9 cellular contexts compared by ENCODE assay signal in genomic region chr17:72602517-72603345, GRCh38.
DNase-seq lines count a peak whose midpoint lies in the region; ATAC-seq and TF ChIP-seq lines count a peak whose summit lies in the region.
"Had no signal": no experiment of that assay in that cellular context is flagged by ENCODE, and none has a peak within 500 bp of the region (broad histone marks: within the 10 kb centered on the region; RNA-seq: fewer than 3 reads in every experiment).

No MANE protein-coding gene starts in this region.

- no peak for ATAC-seq in GM19023 (IDR thresholded peaks at IDR 0.05; ENCODE audit: unreplicated experiment)

- peak; percentile 57 for TF ChIP-seq CTCF in epithelial cell of proximal tubule (conservative IDR thresholded peaks at IDR 0.05; ENCODE audit: low read depth, low read length)

- H3K4me3 ChIP-seq in epithelial cell of proximal tubule (ENCODE audit: low read depth, low read length), result peak overlapping the region; percentile 27

- peak; percentile 25 for DNase-seq in DMS153 (lab: John Stamatoyannopoulos, UW)
- no peak for DNase-seq in DMS153 treated with DMSO at 0.1 percent for 48 hours (lab: John Stamatoyannopoulos, UW; ENCODE audit: unreplicated experiment)
- DNase-seq in NCI-H2227 (lab: John Stamatoyannopoulos, UW; ENCODE audit: unreplicated experiment), result peak; percentile 61
- peak; percentile 95 for DNase-seq in epithelial cell of proximal tubule (ENCODE audit: low read depth)
- peak; percentile 68 for DNase-seq in stromal cell of bone marrow (ENCODE audit: low read depth)
- no peak for DNase-seq in NCI-H1417 (lab: John Stamatoyannopoulos, UW)
- DNase-seq in NCI-H2171 treated with DMSO at 0.1 percent for 48 hours (lab: John Stamatoyannopoulos, UW), result no peak
- DNase-seq: left cardiac atrium had no signal

Comparison
In these comparisons a context has a peak if more than half of its experiments do, and no peak if none do; other contexts are left out.
1. DNase-seq: peak in DMS153 (single experiment), NCI-H2227 (single experiment), epithelial cell of proximal tubule (single experiment) and stromal cell of bone marrow (single experiment); none in DMS153 treated with DMSO at 0.1 percent for 48 hours (single experiment), NCI-H1417 (0 of 3) and NCI-H2171 treated with DMSO at 0.1 percent for 48 hours (single experiment).